1 cellular context compared by ENCODE assay signal in genomic region chr12:11170810-11171144, GRCh38.
TF ChIP-seq lines count a peak whose summit lies in the region.

No MANE protein-coding gene starts in this region.

TF ChIP-seq in endothelial cell of umbilical vein, 7 proteins besides CTCF, POLR2A, EP300 and RAD21:
- TF ChIP-seq MYC (IDR thresholded peaks at IDR 0.05; ENCODE audit: low read depth, low read length) (no peak), EZH2 (IDR thresholded peaks at IDR 0.05; ENCODE audit: borderline replicate concordance, low read depth, low read length, severe bottlenecking) (no peak), GATA2 (IDR thresholded peaks at IDR 0.05; ENCODE audit: insufficient read depth, insufficient read length, low read depth, low read length) (no peak)
